1 cellular context compared by ENCODE assay signal in the genomic region with DNA sequence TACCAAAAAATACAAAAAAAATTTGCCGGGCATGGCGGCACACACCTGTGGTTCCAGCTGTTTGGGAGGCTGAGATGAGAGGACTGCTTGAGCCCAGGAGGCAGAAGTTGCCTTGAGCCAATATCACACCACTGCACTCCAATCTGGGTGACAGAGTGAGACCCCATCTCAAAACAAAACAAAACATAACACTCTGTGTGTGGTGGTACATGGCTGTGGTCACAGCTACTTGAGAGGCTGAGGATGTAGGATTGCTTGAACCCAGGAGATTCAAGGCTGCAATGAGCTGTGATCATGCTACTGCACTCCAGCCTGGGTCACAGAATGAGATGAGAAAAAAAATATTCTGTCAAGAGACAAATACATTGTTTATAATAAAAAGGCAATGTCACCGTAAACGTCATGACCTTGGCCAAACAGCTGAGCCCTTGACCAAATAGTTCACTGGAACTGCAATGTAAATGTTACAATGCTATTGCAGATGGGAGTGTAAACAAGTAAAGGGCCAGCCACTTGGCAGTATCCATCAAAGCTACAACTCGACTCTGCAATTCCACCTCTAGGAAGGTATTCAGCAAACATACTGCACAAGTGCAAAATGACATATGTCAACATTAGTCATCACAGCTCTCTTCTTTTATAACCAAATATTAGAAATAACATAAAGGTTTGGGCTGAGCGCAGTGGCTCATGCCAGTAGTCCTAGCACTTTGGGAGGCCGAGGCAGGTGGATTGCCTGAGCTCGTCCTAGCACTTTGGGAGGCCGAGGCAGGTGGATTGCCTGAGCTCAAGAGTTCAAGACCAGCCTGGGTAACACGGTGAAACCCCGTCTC.
TF ChIP-seq lines count a peak whose summit lies in the region.

No MANE protein-coding gene starts in this region.

TF ChIP-seq in HepG2, 621 proteins besides CTCF, POLR2A, EP300 and RAD21 (continued from another document and continues in another):
- TF ChIP-seq, protein P1, sequence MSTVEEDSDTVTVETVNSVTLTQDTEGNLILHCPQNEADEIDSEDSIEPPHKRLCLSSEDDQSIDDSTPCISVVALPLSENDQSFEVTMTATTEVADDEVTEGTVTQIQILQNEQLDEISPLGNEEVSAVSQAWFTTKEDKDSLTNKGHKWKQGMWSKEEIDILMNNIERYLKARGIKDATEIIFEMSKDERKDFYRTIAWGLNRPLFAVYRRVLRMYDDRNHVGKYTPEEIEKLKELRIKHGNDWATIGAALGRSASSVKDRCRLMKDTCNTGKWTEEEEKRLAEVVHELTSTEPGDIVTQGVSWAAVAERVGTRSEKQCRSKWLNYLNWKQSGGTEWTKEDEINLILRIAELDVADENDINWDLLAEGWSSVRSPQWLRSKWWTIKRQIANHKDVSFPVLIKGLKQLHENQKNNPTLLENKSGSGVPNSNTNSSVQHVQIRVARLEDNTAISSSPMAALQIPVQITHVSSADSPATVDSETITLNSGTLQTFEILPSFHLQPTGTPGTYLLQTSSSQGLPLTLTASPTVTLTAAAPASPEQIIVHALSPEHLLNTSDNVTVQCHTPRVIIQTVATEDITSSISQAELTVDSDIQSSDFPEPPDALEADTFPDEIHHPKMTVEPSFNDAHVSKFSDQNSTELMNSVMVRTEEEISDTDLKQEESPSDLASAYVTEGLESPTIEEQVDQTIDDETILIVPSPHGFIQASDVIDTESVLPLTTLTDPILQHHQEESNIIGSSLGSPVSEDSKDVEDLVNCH (CRISPR knock-in tag; IDR thresholded peaks at IDR 0.05) = no peak
- peak; percentile 95 for TF ChIP-seq MEF2D (CRISPR knock-in tag; IDR thresholded peaks at IDR 0.05)
- peak; percentile 92 for TF ChIP-seq CREM (IDR thresholded peaks at IDR 0.05)
- TF ChIP-seq CREM (CRISPR knock-in tag; IDR thresholded peaks at IDR 0.05) = no peak
- TF ChIP-seq ZNF251 (CRISPR knock-in tag; IDR thresholded peaks at IDR 0.05) = no peak
- no peak; the same call in none of the 2 replicates for TF ChIP-seq ZMYM3 (CRISPR knock-in tag; IDR thresholded peaks at IDR 0.05)
- TF ChIP-seq YEATS4 (CRISPR knock-in tag; IDR thresholded peaks at IDR 0.05; ENCODE audit: borderline replicate concordance) = no peak
- TF ChIP-seq, protein P2, sequence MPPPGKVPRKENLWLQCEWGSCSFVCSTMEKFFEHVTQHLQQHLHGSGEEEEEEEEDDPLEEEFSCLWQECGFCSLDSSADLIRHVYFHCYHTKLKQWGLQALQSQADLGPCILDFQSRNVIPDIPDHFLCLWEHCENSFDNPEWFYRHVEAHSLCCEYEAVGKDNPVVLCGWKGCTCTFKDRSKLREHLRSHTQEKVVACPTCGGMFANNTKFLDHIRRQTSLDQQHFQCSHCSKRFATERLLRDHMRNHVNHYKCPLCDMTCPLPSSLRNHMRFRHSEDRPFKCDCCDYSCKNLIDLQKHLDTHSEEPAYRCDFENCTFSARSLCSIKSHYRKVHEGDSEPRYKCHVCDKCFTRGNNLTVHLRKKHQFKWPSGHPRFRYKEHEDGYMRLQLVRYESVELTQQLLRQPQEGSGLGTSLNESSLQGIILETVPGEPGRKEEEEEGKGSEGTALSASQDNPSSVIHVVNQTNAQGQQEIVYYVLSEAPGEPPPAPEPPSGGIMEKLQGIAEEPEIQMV (CRISPR knock-in tag; IDR thresholded peaks at IDR 0.05; ENCODE audit: low read depth) = peak; percentile 71; the same call in 1 of the 2 replicates
- TF ChIP-seq ZNF33B (CRISPR knock-in tag; IDR thresholded peaks at IDR 0.05) = no peak; the same call in 1 of the 2 replicates
- TF ChIP-seq ISL2 (CRISPR knock-in tag; IDR thresholded peaks at IDR 0.05) = peak; percentile 97
- no peak for TF ChIP-seq ZNF10 (CRISPR knock-in tag; IDR thresholded peaks at IDR 0.05; ENCODE audit: borderline replicate concordance, low read depth)
- no peak for TF ChIP-seq STAT5B (CRISPR knock-in tag; IDR thresholded peaks at IDR 0.05)
- TF ChIP-seq SP4 (CRISPR knock-in tag; IDR thresholded peaks at IDR 0.05) = peak; percentile 62; the same call in 1 of the 2 replicates
- no peak for TF ChIP-seq ZNF672 (CRISPR knock-in tag; IDR thresholded peaks at IDR 0.05)
- peak; percentile 98 for TF ChIP-seq MIXL1 (CRISPR knock-in tag; IDR thresholded peaks at IDR 0.05)
- TF ChIP-seq, protein P3, sequence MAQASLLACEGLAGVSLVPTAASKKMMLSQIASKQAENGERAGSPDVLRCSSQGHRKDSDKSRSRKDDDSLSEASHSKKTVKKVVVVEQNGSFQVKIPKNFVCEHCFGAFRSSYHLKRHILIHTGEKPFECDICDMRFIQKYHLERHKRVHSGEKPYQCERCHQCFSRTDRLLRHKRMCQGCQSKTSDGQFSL (CRISPR knock-in tag; IDR thresholded peaks at IDR 0.05) = no peak
- TF ChIP-seq, protein P4, sequence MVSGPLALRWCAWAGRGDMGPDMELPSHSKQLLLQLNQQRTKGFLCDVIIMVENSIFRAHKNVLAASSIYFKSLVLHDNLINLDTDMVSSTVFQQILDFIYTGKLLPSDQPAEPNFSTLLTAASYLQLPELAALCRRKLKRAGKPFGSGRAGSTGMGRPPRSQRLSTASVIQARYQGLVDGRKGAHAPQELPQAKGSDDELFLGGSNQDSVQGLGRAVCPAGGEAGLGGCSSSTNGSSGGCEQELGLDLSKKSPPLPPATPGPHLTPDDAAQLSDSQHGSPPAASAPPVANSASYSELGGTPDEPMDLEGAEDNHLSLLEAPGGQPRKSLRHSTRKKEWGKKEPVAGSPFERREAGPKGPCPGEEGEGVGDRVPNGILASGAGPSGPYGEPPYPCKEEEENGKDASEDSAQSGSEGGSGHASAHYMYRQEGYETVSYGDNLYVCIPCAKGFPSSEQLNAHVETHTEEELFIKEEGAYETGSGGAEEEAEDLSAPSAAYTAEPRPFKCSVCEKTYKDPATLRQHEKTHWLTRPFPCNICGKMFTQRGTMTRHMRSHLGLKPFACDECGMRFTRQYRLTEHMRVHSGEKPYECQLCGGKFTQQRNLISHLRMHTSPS (CRISPR knock-in tag; IDR thresholded peaks at IDR 0.05; ENCODE audit: low read depth) = no peak; the same call in 1 of the 2 replicates
- TF ChIP-seq TCF12 (IDR thresholded peaks at IDR 0.05) = no peak
- 0 out of 2 replicates have a peak, but pooled peaks have one; percentile 51 for TF ChIP-seq TCF12 (CRISPR knock-in tag; IDR thresholded peaks at IDR 0.05)
- TF ChIP-seq KMT2B (CRISPR knock-in tag; IDR thresholded peaks at IDR 0.05) = peak; percentile 82
- TF ChIP-seq ZNF547 (CRISPR knock-in tag; IDR thresholded peaks at IDR 0.05) = 0 out of 2 replicates have a peak, but pooled peaks have one; percentile 23
- TF ChIP-seq, protein P5, sequence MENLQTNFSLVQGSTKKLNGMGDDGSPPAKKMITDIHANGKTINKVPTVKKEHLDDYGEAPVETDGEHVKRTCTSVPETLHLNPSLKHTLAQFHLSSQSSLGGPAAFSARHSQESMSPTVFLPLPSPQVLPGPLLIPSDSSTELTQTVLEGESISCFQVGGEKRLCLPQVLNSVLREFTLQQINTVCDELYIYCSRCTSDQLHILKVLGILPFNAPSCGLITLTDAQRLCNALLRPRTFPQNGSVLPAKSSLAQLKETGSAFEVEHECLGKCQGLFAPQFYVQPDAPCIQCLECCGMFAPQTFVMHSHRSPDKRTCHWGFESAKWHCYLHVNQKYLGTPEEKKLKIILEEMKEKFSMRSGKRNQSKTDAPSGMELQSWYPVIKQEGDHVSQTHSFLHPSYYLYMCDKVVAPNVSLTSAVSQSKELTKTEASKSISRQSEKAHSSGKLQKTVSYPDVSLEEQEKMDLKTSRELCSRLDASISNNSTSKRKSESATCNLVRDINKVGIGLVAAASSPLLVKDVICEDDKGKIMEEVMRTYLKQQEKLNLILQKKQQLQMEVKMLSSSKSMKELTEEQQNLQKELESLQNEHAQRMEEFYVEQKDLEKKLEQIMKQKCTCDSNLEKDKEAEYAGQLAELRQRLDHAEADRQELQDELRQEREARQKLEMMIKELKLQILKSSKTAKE (CRISPR knock-in tag; IDR thresholded peaks at IDR 0.05; ENCODE audit: borderline replicate concordance) = peak; percentile 92
- TF ChIP-seq, protein P6, sequence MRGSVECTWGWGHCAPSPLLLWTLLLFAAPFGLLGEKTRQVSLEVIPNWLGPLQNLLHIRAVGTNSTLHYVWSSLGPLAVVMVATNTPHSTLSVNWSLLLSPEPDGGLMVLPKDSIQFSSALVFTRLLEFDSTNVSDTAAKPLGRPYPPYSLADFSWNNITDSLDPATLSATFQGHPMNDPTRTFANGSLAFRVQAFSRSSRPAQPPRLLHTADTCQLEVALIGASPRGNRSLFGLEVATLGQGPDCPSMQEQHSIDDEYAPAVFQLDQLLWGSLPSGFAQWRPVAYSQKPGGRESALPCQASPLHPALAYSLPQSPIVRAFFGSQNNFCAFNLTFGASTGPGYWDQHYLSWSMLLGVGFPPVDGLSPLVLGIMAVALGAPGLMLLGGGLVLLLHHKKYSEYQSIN (CRISPR knock-in tag; IDR thresholded peaks at IDR 0.05; ENCODE audit: borderline replicate concordance) = no peak
- TF ChIP-seq ZBTB38 (CRISPR knock-in tag; IDR thresholded peaks at IDR 0.05) = no peak
- TF ChIP-seq, protein P7, sequence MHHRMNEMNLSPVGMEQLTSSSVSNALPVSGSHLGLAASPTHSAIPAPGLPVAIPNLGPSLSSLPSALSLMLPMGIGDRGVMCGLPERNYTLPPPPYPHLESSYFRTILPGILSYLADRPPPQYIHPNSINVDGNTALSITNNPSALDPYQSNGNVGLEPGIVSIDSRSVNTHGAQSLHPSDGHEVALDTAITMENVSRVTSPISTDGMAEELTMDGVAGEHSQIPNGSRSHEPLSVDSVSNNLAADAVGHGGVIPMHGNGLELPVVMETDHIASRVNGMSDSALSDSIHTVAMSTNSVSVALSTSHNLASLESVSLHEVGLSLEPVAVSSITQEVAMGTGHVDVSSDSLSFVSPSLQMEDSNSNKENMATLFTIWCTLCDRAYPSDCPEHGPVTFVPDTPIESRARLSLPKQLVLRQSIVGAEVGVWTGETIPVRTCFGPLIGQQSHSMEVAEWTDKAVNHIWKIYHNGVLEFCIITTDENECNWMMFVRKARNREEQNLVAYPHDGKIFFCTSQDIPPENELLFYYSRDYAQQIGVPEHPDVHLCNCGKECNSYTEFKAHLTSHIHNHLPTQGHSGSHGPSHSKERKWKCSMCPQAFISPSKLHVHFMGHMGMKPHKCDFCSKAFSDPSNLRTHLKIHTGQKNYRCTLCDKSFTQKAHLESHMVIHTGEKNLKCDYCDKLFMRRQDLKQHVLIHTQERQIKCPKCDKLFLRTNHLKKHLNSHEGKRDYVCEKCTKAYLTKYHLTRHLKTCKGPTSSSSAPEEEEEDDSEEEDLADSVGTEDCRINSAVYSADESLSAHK (CRISPR knock-in tag; IDR thresholded peaks at IDR 0.05; ENCODE audit: borderline replicate concordance) = no peak
- no peak for TF ChIP-seq ZNF17 (CRISPR knock-in tag; IDR thresholded peaks at IDR 0.05)
- TF ChIP-seq FOXC1 (CRISPR knock-in tag; IDR thresholded peaks at IDR 0.05; ENCODE audit: borderline replicate concordance) = peak; percentile 60; the same call in 1 of the 2 replicates
- no peak for TF ChIP-seq ATRX (CRISPR knock-in tag; IDR thresholded peaks at IDR 0.05; ENCODE audit: borderline replicate concordance)
- TF ChIP-seq ZSCAN25 (CRISPR knock-in tag; IDR thresholded peaks at IDR 0.05) = 0 out of 2 replicates have a peak, but pooled peaks have one; percentile 14
- TF ChIP-seq ETV5 (CRISPR knock-in tag; IDR thresholded peaks at IDR 0.05; ENCODE audit: borderline replicate concordance) = peak; percentile 77; the same call in 1 of the 2 replicates
- TF ChIP-seq, protein P8, sequence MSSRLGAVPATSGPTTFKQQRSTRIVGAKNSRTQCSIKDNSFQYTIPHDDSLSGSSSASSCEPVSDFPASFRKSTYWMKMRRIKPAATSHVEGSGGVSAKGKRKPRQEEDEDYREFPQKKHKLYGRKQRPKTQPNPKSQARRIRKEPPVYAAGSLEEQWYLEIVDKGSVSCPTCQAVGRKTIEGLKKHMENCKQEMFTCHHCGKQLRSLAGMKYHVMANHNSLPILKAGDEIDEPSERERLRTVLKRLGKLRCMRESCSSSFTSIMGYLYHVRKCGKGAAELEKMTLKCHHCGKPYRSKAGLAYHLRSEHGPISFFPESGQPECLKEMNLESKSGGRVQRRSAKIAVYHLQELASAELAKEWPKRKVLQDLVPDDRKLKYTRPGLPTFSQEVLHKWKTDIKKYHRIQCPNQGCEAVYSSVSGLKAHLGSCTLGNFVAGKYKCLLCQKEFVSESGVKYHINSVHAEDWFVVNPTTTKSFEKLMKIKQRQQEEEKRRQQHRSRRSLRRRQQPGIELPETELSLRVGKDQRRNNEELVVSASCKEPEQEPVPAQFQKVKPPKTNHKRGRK (CRISPR knock-in tag; IDR thresholded peaks at IDR 0.05) = no peak
- TF ChIP-seq SYNCRIP (IDR thresholded peaks at IDR 0.05; ENCODE audit: insufficient read depth, low read depth, low read length) = no peak
- TF ChIP-seq KDM4B (CRISPR knock-in tag; IDR thresholded peaks at IDR 0.05) = peak; percentile 99
- no peak for TF ChIP-seq ZNF552 (CRISPR knock-in tag; IDR thresholded peaks at IDR 0.05; ENCODE audit: borderline replicate concordance)
- no peak for TF ChIP-seq TBP (CRISPR knock-in tag; IDR thresholded peaks at IDR 0.05)
- TF ChIP-seq RELA (CRISPR knock-in tag; IDR thresholded peaks at IDR 0.05) = peak; percentile 80; the same call in 1 of the 2 replicates
- TF ChIP-seq SP140L (CRISPR knock-in tag; IDR thresholded peaks at IDR 0.05; ENCODE audit: borderline replicate concordance) = peak; percentile 36; the same call in 1 of the 2 replicates
- TF ChIP-seq, protein P9, sequence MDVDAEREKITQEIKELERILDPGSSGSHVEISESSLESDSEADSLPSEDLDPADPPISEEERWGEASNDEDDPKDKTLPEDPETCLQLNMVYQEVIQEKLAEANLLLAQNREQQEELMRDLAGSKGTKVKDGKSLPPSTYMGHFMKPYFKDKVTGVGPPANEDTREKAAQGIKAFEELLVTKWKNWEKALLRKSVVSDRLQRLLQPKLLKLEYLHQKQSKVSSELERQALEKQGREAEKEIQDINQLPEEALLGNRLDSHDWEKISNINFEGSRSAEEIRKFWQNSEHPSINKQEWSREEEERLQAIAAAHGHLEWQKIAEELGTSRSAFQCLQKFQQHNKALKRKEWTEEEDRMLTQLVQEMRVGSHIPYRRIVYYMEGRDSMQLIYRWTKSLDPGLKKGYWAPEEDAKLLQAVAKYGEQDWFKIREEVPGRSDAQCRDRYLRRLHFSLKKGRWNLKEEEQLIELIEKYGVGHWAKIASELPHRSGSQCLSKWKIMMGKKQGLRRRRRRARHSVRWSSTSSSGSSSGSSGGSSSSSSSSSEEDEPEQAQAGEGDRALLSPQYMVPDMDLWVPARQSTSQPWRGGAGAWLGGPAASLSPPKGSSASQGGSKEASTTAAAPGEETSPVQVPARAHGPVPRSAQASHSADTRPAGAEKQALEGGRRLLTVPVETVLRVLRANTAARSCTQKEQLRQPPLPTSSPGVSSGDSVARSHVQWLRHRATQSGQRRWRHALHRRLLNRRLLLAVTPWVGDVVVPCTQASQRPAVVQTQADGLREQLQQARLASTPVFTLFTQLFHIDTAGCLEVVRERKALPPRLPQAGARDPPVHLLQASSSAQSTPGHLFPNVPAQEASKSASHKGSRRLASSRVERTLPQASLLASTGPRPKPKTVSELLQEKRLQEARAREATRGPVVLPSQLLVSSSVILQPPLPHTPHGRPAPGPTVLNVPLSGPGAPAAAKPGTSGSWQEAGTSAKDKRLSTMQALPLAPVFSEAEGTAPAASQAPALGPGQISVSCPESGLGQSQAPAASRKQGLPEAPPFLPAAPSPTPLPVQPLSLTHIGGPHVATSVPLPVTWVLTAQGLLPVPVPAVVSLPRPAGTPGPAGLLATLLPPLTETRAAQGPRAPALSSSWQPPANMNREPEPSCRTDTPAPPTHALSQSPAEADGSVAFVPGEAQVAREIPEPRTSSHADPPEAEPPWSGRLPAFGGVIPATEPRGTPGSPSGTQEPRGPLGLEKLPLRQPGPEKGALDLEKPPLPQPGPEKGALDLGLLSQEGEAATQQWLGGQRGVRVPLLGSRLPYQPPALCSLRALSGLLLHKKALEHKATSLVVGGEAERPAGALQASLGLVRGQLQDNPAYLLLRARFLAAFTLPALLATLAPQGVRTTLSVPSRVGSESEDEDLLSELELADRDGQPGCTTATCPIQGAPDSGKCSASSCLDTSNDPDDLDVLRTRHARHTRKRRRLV (CRISPR knock-in tag; IDR thresholded peaks at IDR 0.05) = no peak
- no peak for TF ChIP-seq KAT2B (IDR thresholded peaks at IDR 0.05; ENCODE audit: borderline replicate concordance, low read depth, low read length)
- no peak for TF ChIP-seq ZNF776 (CRISPR knock-in tag; IDR thresholded peaks at IDR 0.05)
